In genomic region chr12:6953417-6954315, GRCh38 we compare ENCODE assay signal across 1 cellular context.
TF ChIP-seq lines count a peak whose summit lies in the region.

No MANE protein-coding gene starts in this region.

TF ChIP-seq in SK-N-SH, 30 proteins besides CTCF, POLR2A, EP300 and RAD21 (continued from another document):
- no peak for TF ChIP-seq FOSL2 (IDR thresholded peaks at IDR 0.05; ENCODE audit: borderline replicate concordance, low read depth)
- TF ChIP-seq PBX3 (IDR thresholded peaks at IDR 0.05): no peak
